Comparison of ENCODE assay signal across 19 cellular contexts in the genomic region with DNA sequence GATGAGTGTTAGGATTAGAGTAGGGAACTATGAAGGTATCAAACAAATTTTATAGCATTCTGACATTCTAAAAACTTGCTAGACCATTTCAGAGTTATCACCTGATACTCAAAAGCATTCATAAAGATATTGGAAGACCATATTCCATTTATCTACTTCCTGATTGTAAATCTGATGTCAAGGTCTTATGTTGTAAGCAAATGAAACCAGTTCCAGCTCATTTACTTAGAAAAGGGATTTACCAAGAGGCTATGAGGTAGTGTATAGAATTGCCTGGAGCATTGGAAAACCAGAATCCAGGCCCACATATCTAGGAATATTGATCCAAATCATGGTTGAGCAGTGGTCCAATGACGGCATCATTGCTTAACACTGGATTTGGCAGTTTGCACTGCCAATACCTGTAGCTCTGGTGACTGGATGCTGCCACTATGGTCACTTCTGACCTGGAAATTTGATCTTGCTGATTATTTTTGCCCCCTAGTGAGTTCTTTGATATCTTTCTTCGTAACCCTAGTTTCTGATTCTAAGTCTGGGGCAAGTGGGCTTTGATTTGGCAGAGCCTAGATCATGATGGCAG. TPM values are rescaled to one million over a fixed set of nuclear protein-coding genes. Genes with fewer than 3 reads are reported as not detected.
DNase-seq lines count a peak whose midpoint lies in the region; ATAC-seq, FAIRE-seq and TF ChIP-seq lines count a peak whose summit lies in the region.
"Had no signal": no experiment of that assay in that cellular context is flagged by ENCODE, and none has a peak within 500 bp of the region (broad histone marks: within the 10 kb centered on the region; RNA-seq: fewer than 3 reads in every experiment).

No MANE protein-coding gene starts in this region.

- H3K4me3 Mint-ChIP-seq in dendritic cell treated with granulocyte-macrophage colony-stimulating factor and Interleukin-4, amounts not matched to agents 40 ng/mL and 50 ng/mL, for 4 days: no peak overlapping the region
- H3K4me3 Mint-ChIP-seq in osteocyte (ENCODE audit: unreplicated experiment): no peak overlapping the region

- no peak for TF ChIP-seq CTCF in right lobe of liver (IDR thresholded peaks at IDR 0.05)
- TF ChIP-seq CTCF in HepG2 (CRISPR knock-in tag; IDR thresholded peaks at IDR 0.05): no peak
- TF ChIP-seq CTCF in osteocyte (IDR thresholded peaks at IDR 0.05): no peak

- POLR2A ChIA-PET in HepG2 (lab: Yijun Ruan, JAX): interaction anchor here (1.2 kb wide), 1 partner anchor 25 kb away, joined by 4 read pairs; a partner anchor contains a TSS

- no peak overlapping the region for H3K4me2 ChIP-seq in HepG2 (ENCODE audit: low read depth, low read length)
- H3K4me2 ChIP-seq: A549 had no signal

- in situ Hi-C loops in HepG2 (cut with HindIII; ENCODE audit: extremely low pct_ligation_motif_present, low pct_unique_long_range_greater_than_20kb): no loop called here

- H3K36me3 ChIP-seq in right lobe of liver: no peaks in the 10 kb centered on the region
- H3K36me3 ChIP-seq in HepG2 (replicated peaks in 1 of 2; ENCODE audit: control insufficient read depth in 1 of 2, insufficient read depth in 2 of 2, low read length in 2 of 2): no peaks in the 10 kb centered on the region; a peak in 1 of 5 replicates
- H3K36me3 ChIP-seq: SJCRH30 had no signal

- ATAC-seq in right lobe of liver (peak in 3 of 4 donors; percentile 34 to 71 (median 56)), HepG2 (no peak), GM21737 (IDR thresholded peaks at IDR 0.05; ENCODE audit: unreplicated experiment) (no peak)
- ATAC-seq: A549, PC-3 had no signal

- H3K27ac ChIP-seq in right lobe of liver (no peak overlapping the region), HepG2 (ENCODE audit: extremely low read length, insufficient read depth, low read length) (no peak overlapping the region)
- H3K27ac ChIP-seq: A549, SJCRH30 had no signal

- H3K4me1 ChIP-seq in right lobe of liver (no peaks in the 10 kb centered on the region), HepG2 (ENCODE audit: insufficient read depth, low read length) (peaks cover 44% of the 10 kb centered on the region)
- H3K4me1 ChIP-seq: A549, SJCRH30 had no signal

- H2AFZ ChIP-seq in HepG2 (ENCODE audit: low read length): no peak overlapping the region

- H3K27me3 ChIP-seq in right lobe of liver (no peaks in the 10 kb centered on the region), HepG2 (ENCODE audit: control insufficient read depth in 1 of 2, insufficient read depth in 2 of 2, low read length in 2 of 2) (no peaks in the 10 kb centered on the region)
- H3K27me3 ChIP-seq: SJCRH30 had no signal

- H3K9me3 Mint-ChIP-seq in dendritic cell treated with granulocyte-macrophage colony-stimulating factor and Interleukin-4, amounts not matched to agents 40 ng/mL and 50 ng/mL, for 4 days: no peaks in the 10 kb centered on the region
- peaks cover 4% of the 10 kb centered on the region for H3K9me3 Mint-ChIP-seq in osteocyte (ENCODE audit: unreplicated experiment)

- intact Hi-C loops in right lobe of liver (cut with DNase I): no loop called here
- intact Hi-C loops in HepG2 (cut with micrococcal nuclease; ENCODE audit: unreplicated experiment): no loop called here
- intact Hi-C loops in dendritic cell treated with granulocyte-macrophage colony-stimulating factor and Interleukin-4, amounts not matched to agents 40 ng/mL and 50 ng/mL, for 4 days (cut with micrococcal nuclease): no loop called here

- H3K9ac ChIP-seq in HepG2 (ENCODE audit: insufficient read depth, low read depth, low read length): no peak overlapping the region

- peaks cover 32% of the 10 kb centered on the region for H3K4me1 Mint-ChIP-seq in dendritic cell treated with granulocyte-macrophage colony-stimulating factor and Interleukin-4, amounts not matched to agents 40 ng/mL and 50 ng/mL, for 4 days (ENCODE audit: low read depth)
- peaks cover 21% of the 10 kb centered on the region for H3K4me1 Mint-ChIP-seq in osteocyte (ENCODE audit: unreplicated experiment)

- peak overlapping the region; percentile 75 for H3K27ac Mint-ChIP-seq in dendritic cell treated with granulocyte-macrophage colony-stimulating factor and Interleukin-4, amounts not matched to agents 40 ng/mL and 50 ng/mL, for 4 days
- H3K27ac Mint-ChIP-seq in osteocyte (ENCODE audit: unreplicated experiment): peak overlapping the region; percentile 68

- peaks cover 10% of the 10 kb centered on the region for H4K20me1 ChIP-seq in HepG2 (ENCODE audit: insufficient read depth, low read length)

- TF ChIP-seq POLR2A in right lobe of liver (IDR thresholded peaks at IDR 0.05) (no peak), HepG2 (IDR thresholded peaks at IDR 0.05; ENCODE audit: insufficient read depth in 1 of 2, low read depth in 2 of 2, low read length in 2 of 2) (no peak)

- 50% methylated on average over 2 of the region's 2 CpGs for WGBS in right lobe of liver (ENCODE audit: insufficient coverage, low coverage, low lambda C conversion rate, missing lambda C conversion rate)
- WGBS in HepG2 (ENCODE audit: low lambda C conversion rate): 95% methylated on average over 2 of the region's 2 CpGs

- H3K4me3 ChIP-seq in right lobe of liver: no peak overlapping the region
- H3K4me3 ChIP-seq in HepG2 (replicated peaks in 1 of 3; ENCODE audit: insufficient read depth in 1 of 3, low read depth in 2 of 3, low read length in 3 of 3): no peak overlapping the region
- H3K4me3 ChIP-seq: A549, SJCRH30 had no signal

- TF ChIP-seq EP300 in HepG2 (IDR thresholded peaks at IDR 0.05; ENCODE audit: low read depth in 2 of 2, low read length in 2 of 2) (no peak), HepG2 (CRISPR knock-in tag; IDR thresholded peaks at IDR 0.05; ENCODE audit: borderline replicate concordance) (no peak)

- no peaks in the 10 kb centered on the region for H3K9me3 ChIP-seq in right lobe of liver
- H3K9me3 ChIP-seq in HepG2 (ENCODE audit: low read length): no peaks in the 10 kb centered on the region
- H3K9me3 ChIP-seq: A549, SJCRH30 had no signal

- FAIRE-seq in HepG2 (lab: Jason Lieb, UNC): no peak
- FAIRE-seq: A549, HTR-8/SVneo had no signal

- DNase-seq in right lobe of liver (no peak), HepG2 (ENCODE audit: low spot score) (no peak), osteocyte (ENCODE audit: extremely low spot score, unreplicated experiment) (no peak), GOT3 (lab: John Stamatoyannopoulos, UW) (no peak), middle frontal gyrus (ENCODE audit: extremely low spot score, low spot score) (no peak)
- DNase-seq: C1 segment of cervical spinal cord, GF-D8, H7, NCI-H1417 treated with DMSO at 0.1 percent for 48 hours, NCI-H1930, NCI-H2171 treated with DMSO at 0.1 percent for 48 hours, NCI-H446 treated with DMSO at 0.1 percent for 48 hours, NCI-H748 treated with DMSO at 0.1 percent for 48 hours, SJCRH30 had no signal

- TF ChIP-seq RAD21 in HepG2 (CRISPR knock-in tag; IDR thresholded peaks at IDR 0.05): no peak

- H3K27me3 Mint-ChIP-seq in dendritic cell treated with granulocyte-macrophage colony-stimulating factor and Interleukin-4, amounts not matched to agents 40 ng/mL and 50 ng/mL, for 4 days: no peaks in the 10 kb centered on the region
- no peaks in the 10 kb centered on the region for H3K27me3 Mint-ChIP-seq in osteocyte (ENCODE audit: unreplicated experiment)

- peaks cover 27% of the 10 kb centered on the region for H3K79me2 ChIP-seq in HepG2 (ENCODE audit: insufficient read depth, low read length)

- BruUV-seq in HepG2 (replicated peaks; lab: Mats Ljungman, UMichigan): no TSS peak

- CTCF ChIA-PET in HepG2 (lab: Yijun Ruan, JAX; ENCODE audit: low intra/inter-chr PET ratio, low total read pairs): no interaction called here

- H3K36me3 Mint-ChIP-seq in dendritic cell treated with granulocyte-macrophage colony-stimulating factor and Interleukin-4, amounts not matched to agents 40 ng/mL and 50 ng/mL, for 4 days (ENCODE audit: low read depth): peaks cover 6% of the 10 kb centered on the region
- peaks cover 5% of the 10 kb centered on the region for H3K36me3 Mint-ChIP-seq in osteocyte (ENCODE audit: unreplicated experiment)

RNA-seq across cellular contexts. Expression of a gene that starts 25.4 kb away (rescaled TPM):
- total RNA-seq in right lobe of liver (10 to 100 TPM in 5 of 6 experiments, 1 to 10 TPM in 1; 9.1 to 19.9 (median 14.1) TPM), HepG2 (2016; rRNA removed; fragmentation: Illumina TruSeq; extraction: Trizol) (27.7 and 44.8 TPM in 2 replicates), osteocyte (41.9 and 43.2 TPM in 2 replicates)
- 6.2 and 7.8 TPM in 2 replicates for total RNA-seq in HepG2 (2016; cell fraction: cytosol; rRNA removed; fragmentation: Illumina TruSeq; extraction: Trizol; ENCODE audit: low read depth)
- total RNA-seq in HepG2 (2016; cell fraction: insoluble cytoplasmic fraction; rRNA removed; fragmentation: Illumina TruSeq; extraction: Trizol): 28.7 and 47.3 TPM in 2 replicates
- total RNA-seq in HepG2 (2016; cell fraction: membrane; rRNA removed; fragmentation: Illumina TruSeq; extraction: Trizol): 9.7 and 10.8 TPM in 2 replicates
- 19.5 and 20.9 TPM in 2 replicates for total RNA-seq in HepG2 (2016; cell fraction: nucleus; rRNA removed; fragmentation: Illumina TruSeq; extraction: Trizol)
- 7.5 and 9.9 TPM in 2 replicates for polyA plus RNA-seq in HepG2 (2011; rRNA removed)
- polyA plus RNA-seq in HepG2 (2011; cell fraction: cytosol; rRNA removed): 3.8 and 6.0 TPM in 2 replicates
- 3.8 and 4.7 TPM in 2 replicates for polyA plus RNA-seq in HepG2 (2011; cell fraction: nucleus; rRNA removed)
- polyA plus RNA-seq in HepG2 (2012): 11.8 and 13.3 TPM in 2 replicates
- 1.5 and 1.7 TPM in 2 replicates for polyA plus RNA-seq in HepG2 (2016; cell fraction: cytosol; fragmentation: Illumina TruSeq; extraction: Trizol; ENCODE audit: low read depth)
- 29.3 and 33.2 TPM in 2 replicates for polyA plus RNA-seq in HepG2 (2016; cell fraction: insoluble cytoplasmic fraction; fragmentation: Illumina TruSeq; extraction: Trizol; ENCODE audit: low read depth)
- polyA plus RNA-seq in HepG2 (2016; cell fraction: membrane; fragmentation: Illumina TruSeq; extraction: Trizol; ENCODE audit: low read depth): 3.4 and 4.1 TPM in 2 replicates
- polyA plus RNA-seq in HepG2 (2016; cell fraction: nucleus; fragmentation: Illumina TruSeq; extraction: Trizol; ENCODE audit: insufficient read depth, low read depth): 14.1 and 14.3 TPM in 2 replicates
- 3.8 and 4.2 TPM in 2 replicates for polyA minus RNA-seq in HepG2 (2011; rRNA and poly(A)+ RNA removed; ENCODE audit: low replicate concordance)
- polyA minus RNA-seq in HepG2 (2011; cell fraction: cytosol; rRNA and poly(A)+ RNA removed): 11.3 and 13.2 TPM in 2 replicates
- polyA minus RNA-seq in HepG2 (2011; cell fraction: nucleus; rRNA and poly(A)+ RNA removed): 27.2 and 32.3 TPM in 2 replicates

RNA-seq across cellular contexts. Expression of a gene that starts 25.6 kb away (rescaled TPM):
- total RNA-seq in right lobe of liver (under 1 TPM in 4 of 6 experiments, not detected in 2; 0.11 to 0.37 (median 0.18) TPM), HepG2 (2016; rRNA removed; fragmentation: Illumina TruSeq; extraction: Trizol) (0.49 and 0.62 TPM in 2 replicates), osteocyte (0.18 and 0.19 TPM in 2 replicates)
- total RNA-seq in HepG2 (2016; cell fraction: cytosol; rRNA removed; fragmentation: Illumina TruSeq; extraction: Trizol; ENCODE audit: low read depth): 0.18 TPM in 1 of 2 replicates, not detected in the other
- 0.56 and 0.67 TPM in 2 replicates for total RNA-seq in HepG2 (2016; cell fraction: insoluble cytoplasmic fraction; rRNA removed; fragmentation: Illumina TruSeq; extraction: Trizol)
- total RNA-seq in HepG2 (2016; cell fraction: membrane; rRNA removed; fragmentation: Illumina TruSeq; extraction: Trizol): 0.21 and 0.37 TPM in 2 replicates
- 0.93 and 1.3 TPM in 2 replicates for total RNA-seq in HepG2 (2016; cell fraction: nucleus; rRNA removed; fragmentation: Illumina TruSeq; extraction: Trizol)
- 0.15 and 0.29 TPM in 2 replicates for polyA plus RNA-seq in HepG2 (2011; rRNA removed)
- 0.03 and 0.05 TPM in 2 replicates for polyA plus RNA-seq in HepG2 (2011; cell fraction: cytosol; rRNA removed)
- 0.13 and 0.23 TPM in 2 replicates for polyA plus RNA-seq in HepG2 (2011; cell fraction: nucleus; rRNA removed)
- 0.24 and 0.34 TPM in 2 replicates for polyA plus RNA-seq in HepG2 (2012)
- not detected in 2 replicates for polyA plus RNA-seq in HepG2 (2016; cell fraction: cytosol; fragmentation: Illumina TruSeq; extraction: Trizol; ENCODE audit: low read depth)
- 0.26 and 0.30 TPM in 2 replicates for polyA plus RNA-seq in HepG2 (2016; cell fraction: insoluble cytoplasmic fraction; fragmentation: Illumina TruSeq; extraction: Trizol; ENCODE audit: low read depth)
- 0.06 and 0.09 TPM in 2 replicates for polyA plus RNA-seq in HepG2 (2016; cell fraction: membrane; fragmentation: Illumina TruSeq; extraction: Trizol; ENCODE audit: low read depth)
- polyA plus RNA-seq in HepG2 (2016; cell fraction: nucleus; fragmentation: Illumina TruSeq; extraction: Trizol; ENCODE audit: insufficient read depth, low read depth): 1.1 and 1.3 TPM in 2 replicates
- 0.08 and 0.14 TPM in 2 replicates for polyA minus RNA-seq in HepG2 (2011; rRNA and poly(A)+ RNA removed; ENCODE audit: low replicate concordance)
- 0.35 TPM in 1 of 2 replicates, not detected in the other for polyA minus RNA-seq in HepG2 (2011; cell fraction: cytosol; rRNA and poly(A)+ RNA removed)
- 0.39 and 1.6 TPM in 2 replicates for polyA minus RNA-seq in HepG2 (2011; cell fraction: nucleus; rRNA and poly(A)+ RNA removed)

Comparison
In these comparisons a context has a peak if more than half of its experiments do, and no peak if none do; other contexts are left out.
1. ATAC-seq: peak in right lobe of liver (3 of 4); none in HepG2 (single experiment) and GM21737 (single experiment).